ENCODE assay signal across 8 cellular contexts in the genomic region with DNA sequence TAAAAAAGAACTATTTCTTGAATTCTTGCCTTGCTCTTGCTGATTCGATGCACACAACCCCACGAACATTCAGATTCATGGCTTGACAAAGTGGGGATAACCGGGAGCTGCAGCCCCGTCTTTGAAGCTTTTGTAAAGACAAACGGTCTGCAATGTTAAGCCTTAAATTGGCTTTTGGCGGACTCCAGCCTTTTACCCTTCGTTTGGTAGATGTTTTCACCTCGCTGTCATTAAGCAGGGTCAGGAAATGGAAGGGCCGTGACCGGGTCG. TPM values are rescaled to one million over a fixed set of nuclear protein-coding genes. Genes with fewer than 3 reads are reported as not detected.
DNase-seq lines count a peak whose midpoint lies in the region; ATAC-seq, FAIRE-seq and TF ChIP-seq lines count a peak whose summit lies in the region.

No MANE protein-coding gene starts in this region.

- H3K27ac ChIP-seq in C4-2B (peak overlapping the region; percentile 89), adipose tissue (ENCODE audit: low read depth, low read length) (peak overlapping the region; percentile 86), suprapubic skin (peak overlapping the region; percentile 90)

- TF ChIP-seq EP300 in suprapubic skin (IDR thresholded peaks at IDR 0.05): no peak

- peaks cover 33% of the 10 kb centered on the region for H3K4me1 ChIP-seq in suprapubic skin

- H3K9me3 ChIP-seq in suprapubic skin: no peaks in the 10 kb centered on the region

- no peak for TF ChIP-seq POLR2A in suprapubic skin (IDR thresholded peaks at IDR 0.05)

- TF ChIP-seq CTCF in C4-2B (conservative IDR thresholded peaks at IDR 0.05) (no peak), kidney epithelial cell (IDR thresholded peaks at IDR 0.05; ENCODE audit: insufficient read depth, low read length, poor library complexity, severe bottlenecking) (no peak), suprapubic skin (IDR thresholded peaks at IDR 0.05) (no peak), D721Med (IDR thresholded peaks at IDR 0.05; ENCODE audit: insufficient read depth, missing control alignments) (no peak)

- ATAC-seq in HG03175 (IDR thresholded peaks at IDR 0.05; ENCODE audit: unreplicated experiment): peak; percentile 4

- no peak for DNase-seq in kidney epithelial cell (ENCODE audit: low read depth)
- no peak for DNase-seq in suprapubic skin (ENCODE audit: low spot score in 2 of 2)
- no peak for DNase-seq in GM19240 (ENCODE audit: insufficient read length, low spot score)
- no peak for DNase-seq in NCI-H345 (lab: John Stamatoyannopoulos, UW)
- no peak for DNase-seq in D721Med (ENCODE audit: insufficient read length, low spot score)

- H3K36me3 ChIP-seq in kidney epithelial cell (ENCODE audit: control insufficient read depth, insufficient read depth, low read length) (no peaks in the 10 kb centered on the region), suprapubic skin (peaks cover 8% of the 10 kb centered on the region)

- FAIRE-seq in D721Med (lab: Jason Lieb, UNC): no peak

- WGBS in adipose tissue, 3 donors: 0% methylated on average over 11 of the region's 11 CpGs
- WGBS in suprapubic skin: under 1% methylated on average over 11 of the region's 11 CpGs

- no peaks in the 10 kb centered on the region for H3K27me3 ChIP-seq in kidney epithelial cell (ENCODE audit: control insufficient read depth, insufficient read depth, low read length)
- no peaks in the 10 kb centered on the region for H3K27me3 ChIP-seq in suprapubic skin

- H3K4me3 ChIP-seq in kidney epithelial cell (ENCODE audit: low read depth, low read length) (peak overlapping the region; percentile 81), suprapubic skin (peak overlapping the region; percentile 91)

RNA-seq across cellular contexts. Expression of gene MAP2K5, which starts 0.4 kb away (rescaled TPM):
- polyA plus RNA-seq in adipose tissue: 10 to 100 TPM; 10.3 to 13.3 (median 10.7) TPM
- 7.7 and 8.0 TPM in 2 replicates for total RNA-seq in kidney epithelial cell
- 10 to 100 TPM in 2 of 4 donors, 1 to 10 TPM in 2; 9.5 to 18.5 (median 10.2) TPM for total RNA-seq in suprapubic skin

RNA-seq across cellular contexts. Expression of gene C15orf61, which starts 21.2 kb away (rescaled TPM):
- 1 to 10 TPM; 3.4 to 4.9 (median 3.9) TPM for polyA plus RNA-seq in adipose tissue
- total RNA-seq in kidney epithelial cell (2.9 and 6.7 TPM in 2 replicates), suprapubic skin (10 to 100 TPM; 12.8 to 23.6 (median 16.8) TPM)
